Comparison of ENCODE assay signal across 10 cellular contexts in the genomic region with DNA sequence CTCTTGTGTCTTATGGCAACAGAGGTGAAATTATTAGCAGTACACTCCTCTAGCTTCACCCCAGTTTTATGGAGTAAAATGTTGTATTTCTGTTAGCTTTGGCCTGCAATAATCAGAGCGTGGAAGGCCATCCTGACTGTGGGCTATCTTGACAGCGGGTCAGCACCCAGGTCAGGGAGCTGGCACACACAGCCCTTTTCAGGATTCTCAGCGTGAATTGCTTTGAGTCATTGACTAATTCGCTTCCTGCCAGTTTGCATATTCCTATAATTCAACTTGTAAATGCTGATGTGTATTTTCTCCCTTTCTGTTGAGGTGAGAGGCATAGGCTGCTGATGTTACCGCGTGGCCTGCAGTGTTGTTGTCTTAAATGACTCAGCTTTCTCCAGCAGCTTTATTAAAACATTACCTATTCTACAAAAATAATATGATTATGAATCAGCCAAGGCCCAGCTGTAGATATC.
A peak's percentile ranks its signal among the peaks of the same experiment; 100 is the strongest.
DNase-seq lines count a peak whose midpoint lies in the region; ATAC-seq and TF ChIP-seq lines count a peak whose summit lies in the region.
"Had no signal": no experiment of that assay in that cellular context is flagged by ENCODE, and none has a peak within 500 bp of the region (broad histone marks: within the 10 kb centered on the region; RNA-seq: fewer than 3 reads in every experiment).

No MANE protein-coding gene starts in this region.

- no peaks in the 10 kb centered on the region for H3K27me3 Mint-ChIP-seq in GM23338 (ENCODE audit: insufficient read depth, low read depth, poor library complexity)
- no peaks in the 10 kb centered on the region for H3K27me3 Mint-ChIP-seq in T-helper 2 cell treated with Interferon-gamma antibody and Interleukin-4, amounts not matched to agents 5 μg/mL and 100 μg/mL, for 36 hours (ENCODE audit: low read depth)
- H3K27me3 Mint-ChIP-seq: IgD-negative memory B cell had no signal

- H3K4me3 Mint-ChIP-seq in GM23338, result no peak overlapping the region
- no peak overlapping the region for H3K4me3 Mint-ChIP-seq in T-helper 2 cell treated with Interferon-gamma antibody and Interleukin-4, amounts not matched to agents 5 μg/mL and 100 μg/mL, for 36 hours
- H3K4me3 Mint-ChIP-seq: IgD-negative memory B cell had no signal

- TF ChIP-seq POLR2A in spleen (IDR thresholded peaks at IDR 0.05), result no peak

- no peak overlapping the region for H3K4me2 ChIP-seq in GM23338

- no peaks in the 10 kb centered on the region for H3K9me3 Mint-ChIP-seq in GM23338
- H3K9me3 Mint-ChIP-seq in T-helper 2 cell treated with Interferon-gamma antibody and Interleukin-4, amounts not matched to agents 5 μg/mL and 100 μg/mL, for 36 hours, result no peaks in the 10 kb centered on the region
- H3K9me3 Mint-ChIP-seq: IgD-negative memory B cell had no signal

- H3K9me3 ChIP-seq in spleen, result no peaks in the 10 kb centered on the region

- no peak overlapping the region for H3K4me3 ChIP-seq in GM23338
- no peak overlapping the region for H3K4me3 ChIP-seq in foreskin fibroblast (ENCODE audit: low read depth in 1 of 2, low read length in 2 of 2)
- H3K4me3 ChIP-seq in spleen, result no peak overlapping the region
- H3K4me3 ChIP-seq: cardiac muscle cell had no signal

- peaks cover 23% of the 10 kb centered on the region for H3K36me3 ChIP-seq in GM23338 (ENCODE audit: insufficient read depth)
- H3K36me3 ChIP-seq in spleen, result peaks cover 0 to 71% (median 41%) of the 10 kb centered on the region in 6 donors

- TF ChIP-seq CTCF in GM23338 (conservative IDR thresholded peaks at IDR 0.05; ENCODE audit: low read depth in 2 of 2) (no peak), foreskin fibroblast (IDR thresholded peaks at IDR 0.05; ENCODE audit: low read depth, low read length) (no peak), spleen (IDR thresholded peaks at IDR 0.05 in 8 of 11, conservative IDR thresholded peaks at IDR 0.05 in 3 of 11) (no peak)

- H3K9me2 ChIP-seq in GM23338 (ENCODE audit: insufficient read depth), result no peaks in the 10 kb centered on the region

- DNase-seq in GM23338 (ENCODE audit: low spot score) (no peak), RPMI7951 (ENCODE audit: low read depth) (peak; percentile 72), foreskin fibroblast (peak; percentile 18 to 52), spleen (no peak), NCI-H2196 treated with DMSO at 0.1 percent for 48 hours (lab: John Stamatoyannopoulos, UW; ENCODE audit: unreplicated experiment) (no peak), hepatic stellate cell (ENCODE audit: low spot score) (no peak)
- DNase-seq in T-helper 2 cell treated with Interferon-gamma antibody and Interleukin-4, amounts not matched to agents 5 μg/mL and 100 μg/mL, for 36 hours (ENCODE audit: low spot score), result no peak
- DNase-seq: SW 1271 had no signal

- ATAC-seq in GM23338, result peak; percentile 45; the same call in 2 of the 3 replicates

- peaks cover 51% of the 10 kb centered on the region for H3K4me1 Mint-ChIP-seq in GM23338
- H3K4me1 Mint-ChIP-seq in T-helper 2 cell treated with Interferon-gamma antibody and Interleukin-4, amounts not matched to agents 5 μg/mL and 100 μg/mL, for 36 hours (ENCODE audit: low read depth), result peaks cover 33% of the 10 kb centered on the region

- H3K4me1 ChIP-seq in GM23338 (ENCODE audit: insufficient read depth) (peaks cover 32% of the 10 kb centered on the region), spleen (peaks cover 25 to 97% (median 52%) of the 10 kb centered on the region in 6 donors)

- H3K36me3 Mint-ChIP-seq in GM23338 (ENCODE audit: low read depth), result peaks cover 39% of the 10 kb centered on the region
- H3K36me3 Mint-ChIP-seq in T-helper 2 cell treated with Interferon-gamma antibody and Interleukin-4, amounts not matched to agents 5 μg/mL and 100 μg/mL, for 36 hours (ENCODE audit: low read depth), result peaks cover 42% of the 10 kb centered on the region

- peaks cover 45% of the 10 kb centered on the region for H4K20me1 ChIP-seq in GM23338 (replicated peaks; ENCODE audit: insufficient read depth)

- 57 to 71% (median 61%) methylated on average over 6 of the region's 6 CpGs for WGBS in spleen, 5 donors

- H3K27ac ChIP-seq in GM23338 (ENCODE audit: low read depth) (no peak overlapping the region), spleen (peak overlapping the region; percentile 33 to 87 (median 61))

- H3K27me3 ChIP-seq in GM23338 (ENCODE audit: insufficient read depth) (no peaks in the 10 kb centered on the region), spleen (replicated peaks in 1 of 7) (no peaks in the 10 kb centered on the region)
- H3K27me3 ChIP-seq: cardiac muscle cell had no signal

- intact Hi-C loops in spleen (cut with DNase I; ENCODE audit: low total_unique reads), result no loop called here

- no peak overlapping the region for H2AFZ ChIP-seq in GM23338

- H3K79me2 ChIP-seq in GM23338 (replicated peaks; ENCODE audit: insufficient read depth), result peaks cover 72% of the 10 kb centered on the region

- peak overlapping the region; percentile 94 for H3K27ac Mint-ChIP-seq in GM23338
- H3K27ac Mint-ChIP-seq in T-helper 2 cell treated with Interferon-gamma antibody and Interleukin-4, amounts not matched to agents 5 μg/mL and 100 μg/mL, for 36 hours, result no peak overlapping the region

- no peaks in the 10 kb centered on the region for H3F3A ChIP-seq in GM23338 (replicated peaks; ENCODE audit: low read depth)

TF ChIP-seq in GM23338, 12 proteins besides CTCF, POLR2A, EP300 and RAD21 (continues in another document):
- TF ChIP-seq JUNB (IDR thresholded peaks at IDR 0.05; ENCODE audit: unreplicated experiment), result no peak
- no peak for TF ChIP-seq NANOG (IDR thresholded peaks at IDR 0.05; ENCODE audit: borderline replicate concordance)
- TF ChIP-seq, protein P1, sequence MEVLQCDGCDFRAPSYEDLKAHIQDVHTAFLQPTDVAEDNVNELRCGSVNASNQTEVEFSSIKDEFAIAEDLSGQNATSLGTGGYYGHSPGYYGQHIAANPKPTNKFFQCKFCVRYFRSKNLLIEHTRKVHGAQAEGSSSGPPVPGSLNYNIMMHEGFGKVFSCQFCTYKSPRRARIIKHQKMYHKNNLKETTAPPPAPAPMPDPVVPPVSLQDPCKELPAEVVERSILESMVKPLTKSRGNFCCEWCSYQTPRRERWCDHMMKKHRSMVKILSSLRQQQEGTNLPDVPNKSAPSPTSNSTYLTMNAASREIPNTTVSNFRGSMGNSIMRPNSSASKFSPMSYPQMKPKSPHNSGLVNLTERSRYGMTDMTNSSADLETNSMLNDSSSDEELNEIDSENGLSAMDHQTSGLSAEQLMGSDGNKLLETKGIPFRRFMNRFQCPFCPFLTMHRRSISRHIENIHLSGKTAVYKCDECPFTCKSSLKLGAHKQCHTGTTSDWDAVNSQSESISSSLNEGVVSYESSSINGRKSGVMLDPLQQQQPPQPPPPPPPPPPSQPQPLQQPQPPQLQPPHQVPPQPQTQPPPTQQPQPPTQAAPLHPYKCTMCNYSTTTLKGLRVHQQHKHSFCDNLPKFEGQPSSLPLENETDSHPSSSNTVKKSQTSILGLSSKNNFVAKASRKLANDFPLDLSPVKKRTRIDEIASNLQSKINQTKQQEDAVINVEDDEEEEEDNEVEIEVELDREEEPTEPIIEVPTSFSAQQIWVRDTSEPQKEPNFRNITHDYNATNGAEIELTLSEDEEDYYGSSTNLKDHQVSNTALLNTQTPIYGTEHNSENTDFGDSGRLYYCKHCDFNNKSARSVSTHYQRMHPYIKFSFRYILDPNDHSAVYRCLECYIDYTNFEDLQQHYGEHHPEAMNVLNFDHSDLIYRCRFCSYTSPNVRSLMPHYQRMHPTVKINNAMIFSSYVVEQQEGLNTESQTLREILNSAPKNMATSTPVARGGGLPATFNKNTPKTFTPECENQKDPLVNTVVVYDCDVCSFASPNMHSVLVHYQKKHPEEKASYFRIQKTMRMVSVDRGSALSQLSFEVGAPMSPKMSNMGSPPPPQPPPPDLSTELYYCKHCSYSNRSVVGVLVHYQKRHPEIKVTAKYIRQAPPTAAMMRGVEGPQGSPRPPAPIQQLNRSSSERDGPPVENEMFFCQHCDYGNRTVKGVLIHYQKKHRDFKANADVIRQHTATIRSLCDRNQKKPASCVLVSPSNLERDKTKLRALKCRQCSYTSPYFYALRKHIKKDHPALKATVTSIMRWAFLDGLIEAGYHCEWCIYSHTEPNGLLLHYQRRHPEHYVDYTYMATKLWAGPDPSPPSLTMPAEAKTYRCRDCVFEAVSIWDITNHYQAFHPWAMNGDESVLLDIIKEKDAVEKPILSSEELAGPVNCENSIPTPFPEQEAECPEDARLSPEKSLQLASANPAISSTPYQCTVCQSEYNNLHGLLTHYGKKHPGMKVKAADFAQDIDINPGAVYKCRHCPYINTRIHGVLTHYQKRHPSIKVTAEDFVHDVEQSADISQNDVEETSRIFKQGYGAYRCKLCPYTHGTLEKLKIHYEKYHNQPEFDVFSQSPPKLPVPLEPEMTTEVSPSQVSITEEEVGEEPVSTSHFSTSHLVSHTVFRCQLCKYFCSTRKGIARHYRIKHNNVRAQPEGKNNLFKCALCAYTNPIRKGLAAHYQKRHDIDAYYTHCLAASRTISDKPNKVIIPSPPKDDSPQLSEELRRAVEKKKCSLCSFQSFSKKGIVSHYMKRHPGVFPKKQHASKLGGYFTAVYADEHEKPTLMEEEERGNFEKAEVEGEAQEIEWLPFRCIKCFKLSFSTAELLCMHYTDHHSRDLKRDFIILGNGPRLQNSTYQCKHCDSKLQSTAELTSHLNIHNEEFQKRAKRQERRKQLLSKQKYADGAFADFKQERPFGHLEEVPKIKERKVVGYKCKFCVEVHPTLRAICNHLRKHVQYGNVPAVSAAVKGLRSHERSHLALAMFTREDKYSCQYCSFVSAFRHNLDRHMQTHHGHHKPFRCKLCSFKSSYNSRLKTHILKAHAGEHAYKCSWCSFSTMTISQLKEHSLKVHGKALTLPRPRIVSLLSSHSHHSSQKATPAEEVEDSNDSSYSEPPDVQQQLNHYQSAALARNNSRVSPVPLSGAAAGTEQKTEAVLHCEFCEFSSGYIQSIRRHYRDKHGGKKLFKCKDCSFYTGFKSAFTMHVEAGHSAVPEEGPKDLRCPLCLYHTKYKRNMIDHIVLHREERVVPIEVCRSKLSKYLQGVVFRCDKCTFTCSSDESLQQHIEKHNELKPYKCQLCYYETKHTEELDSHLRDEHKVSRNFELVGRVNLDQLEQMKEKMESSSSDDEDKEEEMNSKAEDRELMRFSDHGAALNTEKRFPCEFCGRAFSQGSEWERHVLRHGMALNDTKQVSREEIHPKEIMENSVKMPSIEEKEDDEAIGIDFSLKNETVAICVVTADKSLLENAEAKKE (CRISPR knock-in tag; IDR thresholded peaks at IDR 0.05), result no peak
- TF ChIP-seq CREB1 (CRISPR knock-in tag; IDR thresholded peaks at IDR 0.05; ENCODE audit: low read depth), result no peak
- TF ChIP-seq EZH2phosphoT487 (IDR thresholded peaks at IDR 0.05; ENCODE audit: unreplicated experiment), result no peak

Comparison
In these comparisons a context has a peak if more than half of its experiments do, and no peak if none do; other contexts are left out.
1. DNase-seq: peak in RPMI7951 (single experiment) and foreskin fibroblast (2 of 2); none in GM23338 (single experiment), spleen (single experiment), T-helper 2 cell treated with Interferon-gamma antibody and Interleukin-4, amounts not matched to agents 5 μg/mL and 100 μg/mL, for 36 hours (single experiment), NCI-H2196 treated with DMSO at 0.1 percent for 48 hours (single experiment) and hepatic stellate cell (single experiment).